Comparison of ENCODE assay signal across 8 cellular contexts in the genomic region with DNA sequence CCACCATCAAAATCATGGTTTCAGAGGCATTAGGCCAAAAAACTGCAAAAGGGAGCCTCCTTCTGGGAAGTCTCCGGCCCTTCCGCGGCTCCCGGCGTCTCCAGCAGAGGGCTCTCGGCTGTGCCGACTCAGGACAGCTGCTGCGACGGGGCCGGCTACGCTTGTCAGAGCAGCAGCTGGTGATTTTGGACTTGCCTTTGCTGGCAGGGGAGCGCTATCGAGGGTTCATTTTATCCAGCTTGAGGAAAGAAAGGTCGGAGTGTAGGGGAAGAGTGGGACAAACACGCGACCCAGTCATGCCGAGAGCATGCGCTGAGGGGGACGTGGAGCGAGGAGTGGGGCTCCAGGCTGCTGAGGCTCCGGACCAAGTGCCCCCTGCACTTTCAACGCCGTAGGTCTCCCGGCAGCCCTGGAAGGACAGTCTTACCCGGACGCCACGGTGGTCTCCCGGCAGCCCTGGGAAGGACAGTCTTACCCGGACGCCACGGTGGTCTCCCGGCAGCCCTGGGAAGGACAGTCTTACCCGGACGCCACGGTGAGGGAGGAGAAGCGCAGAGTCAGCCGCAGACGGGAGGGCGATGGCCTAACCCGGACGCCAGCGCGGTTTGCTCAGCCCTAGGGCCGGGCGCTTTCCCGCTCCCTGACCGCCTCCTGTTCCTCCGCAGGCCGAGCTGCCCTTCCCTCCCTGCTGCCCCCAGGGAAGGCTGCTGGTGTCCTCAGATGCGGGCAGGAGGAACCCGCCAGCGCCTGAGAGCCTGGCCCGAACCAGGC. TPM values are rescaled to one million over a fixed set of nuclear protein-coding genes. Genes with fewer than 3 reads are reported as not detected.
DNase-seq lines count a peak whose midpoint lies in the region; ATAC-seq and TF ChIP-seq lines count a peak whose summit lies in the region.

No MANE protein-coding gene starts in this region.

- TF ChIP-seq CTCF in RWPE2 (IDR thresholded peaks at IDR 0.05; ENCODE audit: poor library complexity, severe bottlenecking) (peak; percentile 77), ovary (IDR thresholded peaks at IDR 0.05) (peak; percentile 38 to 53 (median 50)), upper lobe of left lung (IDR thresholded peaks at IDR 0.05) (peak; percentile 61 to 77 (median 68))

- peaks cover 10% of the 10 kb centered on the region for H3K4me1 Mint-ChIP-seq in activated naive CD8-positive, alpha-beta T cell treated with anti-CD3 and anti-CD28 coated beads for 36 hours

- no peaks in the 10 kb centered on the region for H3K9me3 Mint-ChIP-seq in activated naive CD8-positive, alpha-beta T cell treated with anti-CD3 and anti-CD28 coated beads for 36 hours

- H3K27me3 ChIP-seq in RWPE2 (ENCODE audit: insufficient read depth, poor library complexity, severe bottlenecking) (no peaks in the 10 kb centered on the region), ovary (no peaks in the 10 kb centered on the region), upper lobe of left lung (no peaks in the 10 kb centered on the region)

- WGBS in ovary, 3 donors: 2 to 5% (median 3%) methylated on average over 49 to 53 of the region's 53 CpGs
- 5 to 9% methylated on average over 16 to 46 of the region's 53 CpGs for WGBS in upper lobe of left lung, 2 donors

- H3K4me1 ChIP-seq in RWPE2 (ENCODE audit: insufficient read depth, poor library complexity, severe bottlenecking): no peaks in the 10 kb centered on the region
- H3K4me1 ChIP-seq in ovary (ENCODE audit: insufficient read depth): peaks cover 2% of the 10 kb centered on the region
- peaks cover 6 to 11% (median 7%) of the 10 kb centered on the region in 4 donors for H3K4me1 ChIP-seq in upper lobe of left lung

- no peaks in the 10 kb centered on the region for H3K9me3 ChIP-seq in RWPE2 (ENCODE audit: severe bottlenecking)
- no peaks in the 10 kb centered on the region for H3K9me3 ChIP-seq in ovary
- no peaks in the 10 kb centered on the region for H3K9me3 ChIP-seq in upper lobe of left lung

- TF ChIP-seq POLR2A in ovary (IDR thresholded peaks at IDR 0.05) (no peak), upper lobe of left lung (IDR thresholded peaks at IDR 0.05) (no peak)

- H3K27ac ChIP-seq in RWPE2 (ENCODE audit: poor library complexity, severe bottlenecking) (no peak overlapping the region), ovary (peak overlapping the region in 1 of 2 donors; percentile 14), upper lobe of left lung (peak overlapping the region; percentile 22 to 69 (median 50))

- H3K27ac Mint-ChIP-seq in activated naive CD8-positive, alpha-beta T cell treated with anti-CD3 and anti-CD28 coated beads for 36 hours: peak overlapping the region; percentile 73

- peak; percentile 96 for ATAC-seq in GM18909 (IDR thresholded peaks at IDR 0.05; ENCODE audit: poor library complexity, unreplicated experiment)
- ATAC-seq in HG03175 (IDR thresholded peaks at IDR 0.05; ENCODE audit: unreplicated experiment): peak; percentile 92
- peak; percentile 80 for ATAC-seq in RWPE2 (ENCODE audit: low read depth)
- ATAC-seq in Right ventricle myocardium inferior: peak; percentile 97
- ATAC-seq in upper lobe of left lung (ENCODE audit: low FRiP score in 2 of 2): peak; percentile 93 to 96

- peak overlapping the region; percentile 73 for H3K4me3 Mint-ChIP-seq in activated naive CD8-positive, alpha-beta T cell treated with anti-CD3 and anti-CD28 coated beads for 36 hours

- H3K36me3 ChIP-seq in RWPE2 (ENCODE audit: low read depth): peaks cover 17% of the 10 kb centered on the region
- no peaks in the 10 kb centered on the region for H3K36me3 ChIP-seq in ovary
- H3K36me3 ChIP-seq in upper lobe of left lung: peaks cover 0 to 22% (median 4%) of the 10 kb centered on the region in 4 donors

- DNase-seq in AG08395 (ENCODE audit: low spot score): peak; percentile 92
- DNase-seq in RWPE2 (ENCODE audit: low spot score): no peak
- peak; percentile 64 for DNase-seq in activated naive CD8-positive, alpha-beta T cell treated with anti-CD3 and anti-CD28 coated beads for 36 hours
- peak; percentile 91 for DNase-seq in Right ventricle myocardium inferior (ENCODE audit: missing footprints)
- peak; percentile 75 to 90 (median 83) for DNase-seq in ovary
- peak; percentile 84 to 95 for DNase-seq in upper lobe of left lung

- TF ChIP-seq EP300 in ovary (IDR thresholded peaks at IDR 0.05): no peak
- no peak for TF ChIP-seq EP300 in upper lobe of left lung (IDR thresholded peaks at IDR 0.05)

- H3K4me3 ChIP-seq in RWPE2 (ENCODE audit: severe bottlenecking): no peak overlapping the region
- peak overlapping the region; percentile 53 for H3K4me3 ChIP-seq in ovary
- H3K4me3 ChIP-seq in upper lobe of left lung: peak overlapping the region; percentile 3 to 52 (median 42)

- peaks cover 18% of the 10 kb centered on the region for H3K36me3 Mint-ChIP-seq in activated naive CD8-positive, alpha-beta T cell treated with anti-CD3 and anti-CD28 coated beads for 36 hours

- H3K27me3 Mint-ChIP-seq in activated naive CD8-positive, alpha-beta T cell treated with anti-CD3 and anti-CD28 coated beads for 36 hours: no peaks in the 10 kb centered on the region

- intact Hi-C loops in Right ventricle myocardium inferior (cut with DNase I) (loop anchor here (5.0 to 10.0 kb wide), 2 partner anchors 99 to 166 kb away; no protein-coding TSS in a partner anchor), ovary (cut with DNase I) (loop anchor here in 2 of 4 donors (5.0 to 10.0 kb wide), 2 partner anchors 99 to 166 kb away; no protein-coding TSS in a partner anchor)

RNA-seq across cellular contexts. Expression of a gene that starts 21.7 kb away (rescaled TPM):
- 100 to 1,000 TPM; 170 to 180 TPM for total RNA-seq in activated naive CD8-positive, alpha-beta T cell treated with anti-CD3 and anti-CD28 coated beads for 36 hours
- 27.3 TPM for total RNA-seq in Right ventricle myocardium inferior
- 10 to 100 TPM; 36.6 to 65.0 (median 48.9) TPM for total RNA-seq in ovary
- polyA plus RNA-seq in ovary: 10 to 100 TPM; 24.3 to 51.0 TPM
- 10 to 100 TPM; 16.4 to 65.8 (median 46.7) TPM for total RNA-seq in upper lobe of left lung
